ENCODE assay signal across 21 cellular contexts in the genomic region with DNA sequence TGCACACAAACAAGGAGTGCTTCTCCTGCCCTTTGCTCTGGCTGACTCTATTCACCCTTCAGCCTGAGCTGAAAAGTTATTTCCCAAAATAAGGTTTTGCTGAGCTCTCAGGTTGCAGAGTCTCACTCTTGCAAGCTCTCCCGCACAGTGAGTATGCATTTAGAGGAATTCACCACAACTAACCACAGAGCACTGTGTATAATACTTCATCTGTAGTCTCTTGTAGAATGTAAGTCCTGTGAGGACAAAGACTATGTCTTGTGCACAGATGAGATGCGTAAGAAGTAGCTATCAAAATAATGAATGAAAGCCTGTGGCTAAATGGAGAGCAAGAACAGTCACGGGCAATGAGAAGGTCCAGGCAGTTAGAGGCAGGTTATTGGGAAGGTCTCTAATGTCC.
DNase-seq lines count a peak whose midpoint lies in the region; FAIRE-seq and TF ChIP-seq lines count a peak whose summit lies in the region.
"Had no signal": no experiment of that assay in that cellular context is flagged by ENCODE, and none has a peak within 500 bp of the region (broad histone marks: within the 10 kb centered on the region; RNA-seq: fewer than 3 reads in every experiment).

No MANE protein-coding gene starts in this region.

- peak; percentile 23 for FAIRE-seq in bronchial epithelial cell (lab: Jason Lieb, UNC)
- FAIRE-seq: G401.6, GM12892, GM18507, HTR-8/SVneo, K562 had no signal

- DNase-seq in SK-MEL-5 (ENCODE audit: low read depth, low spot score) (peak; percentile 97), bronchial epithelial cell (ENCODE audit: low read depth) (no peak), neural crest cell (ENCODE audit: low read depth, low spot score) (no peak), SW 1271 (lab: John Stamatoyannopoulos, UW) (no peak), GM03348 (ENCODE audit: low spot score) (no peak), NCI-H2029 treated with DMSO at 0.1 percent for 48 hours (lab: John Stamatoyannopoulos, UW) (no peak)
- DNase-seq: CD4-positive, CD25-positive, alpha-beta regulatory T cell; CD8-positive, alpha-beta memory T cell; COR-L47; DMS 273 treated with DMSO at 0.1 percent for 48 hours; DMS53; GM23248; HFFc6; IMR-90 had no signal

- no peaks in the 10 kb centered on the region for H3K27me3 Mint-ChIP-seq in neural crest cell (ENCODE audit: low read depth)
- H3K27me3 Mint-ChIP-seq: B cell had no signal

- in situ Hi-C loops in SK-MEL-5 (cut with HindIII; ENCODE audit: low pct_unique_long_range_greater_than_20kb, low sequenced_read_pairs), result no loop called here

- no peaks in the 10 kb centered on the region for H3K36me3 ChIP-seq in bronchial epithelial cell (ENCODE audit: control insufficient read depth, insufficient read depth, low read length)
- H3K36me3 ChIP-seq: BLaER1 treated with 17β-estradiol and CSF1 and Interleukin-3, amounts not matched to agents 10 nM and 100 nM had no signal

- TF ChIP-seq CTCF in bronchial epithelial cell (IDR thresholded peaks at IDR 0.05; ENCODE audit: insufficient read depth, low read length, severe bottlenecking) (no peak), neural crest cell (conservative IDR thresholded peaks at IDR 0.05) (no peak)

- H3K27me3 ChIP-seq in bronchial epithelial cell (ENCODE audit: control insufficient read depth, insufficient read depth, low read length), result no peaks in the 10 kb centered on the region
- H3K27me3 ChIP-seq: BLaER1 treated with 17β-estradiol and CSF1 and Interleukin-3, amounts not matched to agents 10 nM and 100 nM had no signal

- no peaks in the 10 kb centered on the region for H3K9me3 Mint-ChIP-seq in neural crest cell
- H3K9me3 Mint-ChIP-seq: CD8-positive, alpha-beta memory T cell had no signal

- H3K4me1 Mint-ChIP-seq in neural crest cell, result peaks cover 33% of the 10 kb centered on the region
- H3K4me1 Mint-ChIP-seq: B cell; CD4-positive, CD25-positive, alpha-beta regulatory T cell; CD8-positive, alpha-beta memory T cell had no signal

- no peak overlapping the region for H3K4me3 ChIP-seq in bronchial epithelial cell (ENCODE audit: low read depth, low read length)
- H3K4me3 ChIP-seq: BLaER1 treated with 17β-estradiol and CSF1 and Interleukin-3, amounts not matched to agents 10 nM and 100 nM; GM23248; K562 had no signal

- peak overlapping the region; percentile 7 for H3K27ac Mint-ChIP-seq in neural crest cell (ENCODE audit: unreplicated experiment)
- H3K27ac Mint-ChIP-seq: B cell; CD4-positive, CD25-positive, alpha-beta regulatory T cell; HFFc6 had no signal

- H3K4me3 Mint-ChIP-seq in neural crest cell, result no peak overlapping the region
- H3K4me3 Mint-ChIP-seq: B cell; CD4-positive, CD25-positive, alpha-beta regulatory T cell; CD8-positive, alpha-beta memory T cell; HFFc6 had no signal

- H3K36me3 Mint-ChIP-seq in neural crest cell (ENCODE audit: low read depth), result no peaks in the 10 kb centered on the region
- H3K36me3 Mint-ChIP-seq: CD4-positive, CD25-positive, alpha-beta regulatory T cell; CD8-positive, alpha-beta memory T cell had no signal
